8 cellular contexts compared by ENCODE assay signal in genomic region chr6:90586675-90587638, GRCh38. TPM values are rescaled to one million over a fixed set of nuclear protein-coding genes. Genes with fewer than 3 reads are reported as not detected.
A peak's percentile ranks its signal among the peaks of the same experiment; 100 is the strongest.
DNase-seq lines count a peak whose midpoint lies in the region; ATAC-seq and TF ChIP-seq lines count a peak whose summit lies in the region.

TSS of gene MAP3K7 (minus strand) at chr6:90587072. CDS start at chr6:90586883, 189 bp downstream.

- peak within 1 kb of the TSS; percentile 94 for H3K27ac ChIP-seq in osteoblast (ENCODE audit: low read depth, low read length)
- peak within 1 kb of the TSS; percentile 86 to 95 for H3K27ac ChIP-seq in thoracic aorta

- H3K27ac Mint-ChIP-seq in activated naive CD8-positive, alpha-beta T cell = peak within 1 kb of the TSS; percentile 99
- peak within 1 kb of the TSS; percentile 98 for H3K27ac Mint-ChIP-seq in glutamatergic neuron (ENCODE audit: unreplicated experiment)

- CTCF ChIA-PET in GM10248 (lab: Yijun Ruan, JAX) = interaction anchor here (1.0 to 1.7 kb wide), 2 partner anchors 9 to 12 kb away, joined by 4 read pairs; no protein-coding TSS in a partner anchor

- peaks cover 48% of the 10 kb centered on the region for H3K79me2 ChIP-seq in osteoblast (ENCODE audit: insufficient read depth, low read length)

- no peaks in the 10 kb centered on the region for H3K9me3 Mint-ChIP-seq in activated naive CD8-positive, alpha-beta T cell (ENCODE audit: low read depth)
- peaks cover 7% of the 10 kb centered on the region for H3K9me3 Mint-ChIP-seq in glutamatergic neuron (ENCODE audit: unreplicated experiment)

- no peaks in the 10 kb centered on the region for H3K36me3 Mint-ChIP-seq in activated naive CD8-positive, alpha-beta T cell
- H3K36me3 Mint-ChIP-seq in glutamatergic neuron (ENCODE audit: unreplicated experiment) = no peaks in the 10 kb centered on the region

- peaks cover 39% of the 10 kb centered on the region for H4K20me1 ChIP-seq in osteoblast (ENCODE audit: insufficient read depth, low read length)

- DNase-seq in GM10248 (ENCODE audit: extremely low spot score) = peak; percentile 83
- peak; percentile 89 for DNase-seq in NCI-H1105 (lab: John Stamatoyannopoulos, UW)
- DNase-seq in SKM-1 treated with dmso at 0.1 percent for 144 hours (lab: John Stamatoyannopoulos, UW; ENCODE audit: unreplicated experiment) = peak; percentile 89
- peak; percentile 88 for DNase-seq in glutamatergic neuron
- peak; percentile 86 for DNase-seq in osteoblast (ENCODE audit: insufficient read length, low spot score, missing footprints)
- peak; percentile 86 for DNase-seq in thoracic aorta (ENCODE audit: low spot score)

- peak within 1 kb of the TSS; percentile 96 for H3K4me3 ChIP-seq in osteoblast (ENCODE audit: insufficient read depth, low read length)
- H3K4me3 ChIP-seq in thoracic aorta = peak within 1 kb of the TSS; percentile 84

- peak within 1 kb of the TSS; percentile 93 for H2AFZ ChIP-seq in osteoblast (ENCODE audit: low read length)

- peaks cover 7% of the 10 kb centered on the region for H3K27me3 Mint-ChIP-seq in activated naive CD8-positive, alpha-beta T cell
- H3K27me3 Mint-ChIP-seq in glutamatergic neuron (ENCODE audit: unreplicated experiment) = peaks cover 5% of the 10 kb centered on the region

- H3K4me1 Mint-ChIP-seq in activated naive CD8-positive, alpha-beta T cell (ENCODE audit: low read depth) = peaks cover 41% of the 10 kb centered on the region
- peaks cover 5% of the 10 kb centered on the region for H3K4me1 Mint-ChIP-seq in glutamatergic neuron (ENCODE audit: low read depth, unreplicated experiment)

- ATAC-seq in HG02623 (IDR thresholded peaks at IDR 0.05; ENCODE audit: unreplicated experiment) (peak; percentile 87), thoracic aorta (ENCODE audit: insufficient number of reproducible peaks, low FRiP score, low read depth) (peak; percentile 97)

- H3K9me3 ChIP-seq in osteoblast (ENCODE audit: low read depth, low read length) = no peaks in the 10 kb centered on the region
- no peaks in the 10 kb centered on the region for H3K9me3 ChIP-seq in thoracic aorta

- POLR2A ChIA-PET in GM10248 (lab: Yijun Ruan, JAX) = no interaction called here

- no peak for TF ChIP-seq CTCF in GM10248 (IDR thresholded peaks at IDR 0.05; ENCODE audit: control extremely low read depth, extremely low read depth, low read depth, missing control alignments)
- TF ChIP-seq CTCF in glutamatergic neuron (IDR thresholded peaks at IDR 0.05; ENCODE audit: partially characterized antibody, unreplicated experiment) = no peak
- TF ChIP-seq CTCF in osteoblast (IDR thresholded peaks at IDR 0.05; ENCODE audit: extremely low read depth, low read depth, low read length) = no peak
- no peak for TF ChIP-seq CTCF in thoracic aorta (IDR thresholded peaks at IDR 0.05)

- no peaks in the 10 kb centered on the region for H3K27me3 ChIP-seq in osteoblast (ENCODE audit: insufficient read depth, low read length)
- H3K27me3 ChIP-seq in thoracic aorta (replicated peaks; ENCODE audit: insufficient read depth) = no peaks in the 10 kb centered on the region

- H3K36me3 ChIP-seq in osteoblast (ENCODE audit: insufficient read depth, low read length) (no peaks in the 10 kb centered on the region), thoracic aorta (no peaks in the 10 kb centered on the region)

- peak within 1 kb of the TSS; percentile 93 for H3K4me2 ChIP-seq in osteoblast (ENCODE audit: insufficient read depth, low read length)

- H3K4me1 ChIP-seq in osteoblast (ENCODE audit: insufficient read depth, low read length) (peaks cover 37% of the 10 kb centered on the region), thoracic aorta (ENCODE audit: control insufficient read depth in 1 of 2, low read depth in 2 of 2) (peaks cover 15 to 18% of the 10 kb centered on the region in 2 donors)

- H3K4me3 Mint-ChIP-seq in activated naive CD8-positive, alpha-beta T cell = peak within 1 kb of the TSS; percentile 98
- peak within 1 kb of the TSS; percentile 93 for H3K4me3 Mint-ChIP-seq in glutamatergic neuron (ENCODE audit: unreplicated experiment)

RNA-seq across cellular contexts. Expression of gene MAP3K7, which starts in this region (rescaled TPM):
- total RNA-seq in glutamatergic neuron (ENCODE audit: unreplicated experiment) (39.4 TPM), osteoblast (38.4 and 39.2 TPM in 2 replicates), thoracic aorta (10 to 100 TPM; 21.5 to 31.5 TPM)

Comparison
In these comparisons a context has a peak if more than half of its experiments do, and no peak if none do; other contexts are left out.
1. Peak in every context shown above with its lines: DNase-seq, ATAC-seq, H3K4me3 ChIP-seq and H3K27ac ChIP-seq.